ENCODE assay signal across 1 cellular context in genomic region chr21:41678016-41678935, GRCh38.
TF ChIP-seq lines count a peak whose summit lies in the region.

No MANE protein-coding gene starts in this region.

TF ChIP-seq in A549, 52 proteins besides CTCF, POLR2A, EP300 and RAD21 (continued from another document):
- TF ChIP-seq NPAS2 (CRISPR knock-in tag; IDR thresholded peaks at IDR 0.05; ENCODE audit: borderline replicate concordance) (no peak), MYC (IDR thresholded peaks at IDR 0.05; ENCODE audit: borderline replicate concordance, low read length) (no peak; the same call in 1 of the 2 replicates), HDAC2 (IDR thresholded peaks at IDR 0.05) (no peak), EHMT2 (IDR thresholded peaks at IDR 0.05; ENCODE audit: low read depth) (no peak), RCOR1 (IDR thresholded peaks at IDR 0.05; ENCODE audit: low read depth, low read length) (no peak), HEYL (CRISPR knock-in tag; IDR thresholded peaks at IDR 0.05) (no peak), KDM1A (IDR thresholded peaks at IDR 0.05; ENCODE audit: low read depth) (no peak), TFCP2L1 (CRISPR knock-in tag; IDR thresholded peaks at IDR 0.05) (no peak), BCL3 (IDR thresholded peaks at IDR 0.05) (0 out of 3 replicates have a peak, but pooled peaks have one; percentile 29), JUN (IDR thresholded peaks at IDR 0.05) (peak in 1 of 2 experiments; percentile 18; a peak in 4 of 5 replicates), REST (IDR thresholded peaks at IDR 0.05) (no peak), POLR2AphosphoS2 (conservative IDR thresholded peaks at IDR 0.05; ENCODE audit: low read length) (no peak), JUNB (IDR thresholded peaks at IDR 0.05) (peak; percentile 34; the same call in 1 of the 2 replicates), FOSB (CRISPR knock-in tag; IDR thresholded peaks at IDR 0.05) (no peak)
- TF ChIP-seq, protein P1, sequence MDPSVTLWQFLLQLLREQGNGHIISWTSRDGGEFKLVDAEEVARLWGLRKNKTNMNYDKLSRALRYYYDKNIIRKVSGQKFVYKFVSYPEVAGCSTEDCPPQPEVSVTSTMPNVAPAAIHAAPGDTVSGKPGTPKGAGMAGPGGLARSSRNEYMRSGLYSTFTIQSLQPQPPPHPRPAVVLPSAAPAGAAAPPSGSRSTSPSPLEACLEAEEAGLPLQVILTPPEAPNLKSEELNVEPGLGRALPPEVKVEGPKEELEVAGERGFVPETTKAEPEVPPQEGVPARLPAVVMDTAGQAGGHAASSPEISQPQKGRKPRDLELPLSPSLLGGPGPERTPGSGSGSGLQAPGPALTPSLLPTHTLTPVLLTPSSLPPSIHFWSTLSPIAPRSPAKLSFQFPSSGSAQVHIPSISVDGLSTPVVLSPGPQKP (IDR thresholded peaks at IDR 0.05; ENCODE audit: low read depth, low read length), result no peak
